ENCODE assay signal across 19 cellular contexts in the genomic region with DNA sequence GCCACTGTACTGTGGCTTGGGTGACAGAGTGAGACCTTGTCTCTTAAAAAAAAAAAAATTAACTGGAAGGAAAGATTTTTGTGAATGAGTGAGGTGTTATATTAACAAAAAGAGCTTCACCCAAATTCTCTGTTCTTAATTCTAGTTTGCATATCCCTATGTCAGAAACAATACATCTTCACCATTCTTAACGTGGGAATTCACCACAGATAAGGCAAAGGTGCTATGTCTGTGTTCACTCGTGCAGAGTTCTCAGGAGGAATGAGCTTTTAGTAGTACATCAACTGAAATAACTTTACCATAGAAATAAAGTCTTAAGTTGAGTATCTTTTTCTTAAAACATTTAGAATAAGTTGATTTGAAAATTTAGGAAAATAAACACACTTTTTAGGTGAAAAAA.
"Had no signal": no experiment of that assay in that cellular context is flagged by ENCODE, and none has a peak within 500 bp of the region (broad histone marks: within the 10 kb centered on the region; RNA-seq: fewer than 3 reads in every experiment).

No MANE protein-coding gene starts in this region.

- H3K9me3 ChIP-seq: left lung, lower lobe of right lung, right atrium auricular region, sigmoid colon, stomach, thoracic aorta, transverse colon had no signal

- H3K27ac ChIP-seq: coronary artery, left lung, lower lobe of right lung, skin epidermis, stomach, thoracic aorta, transverse colon had no signal

- H3K4me3 ChIP-seq: coronary artery, left lung, lower lobe of right lung, right atrium auricular region, sigmoid colon, skin epidermis, stomach, thoracic aorta, transverse colon had no signal

- ATAC-seq: left lung, lower lobe of right lung had no signal

- H3K36me3 ChIP-seq: left lung, lower lobe of right lung, right atrium auricular region, sigmoid colon, stomach, thoracic aorta, transverse colon had no signal

- H3K27me3 ChIP-seq: left lung, right atrium auricular region, sigmoid colon, stomach, transverse colon had no signal

- DNase-seq: effector CD4-positive, alpha-beta T cell; endodermal cell; erythroblast; foreskin melanocyte; islet precursor cell; left lung; lower lobe of right lung; natural killer cell; posterior cingulate gyrus; sigmoid colon; stimulated activated CD4-positive, alpha-beta T cell treated with anti-CD3 and anti-CD28 coated beads, Interleukin-12 subunit alpha, Interleukin-12 subunit beta, amount 100 ng/mL, for 4 hours; stimulated activated naive CD4-positive, alpha-beta T cell; stomach; substantia nigra; transverse colon had no signal
